In genomic region chr1:3618904-3619671, GRCh38 we compare ENCODE assay signal across 8 cellular contexts. TPM values are rescaled to one million over a fixed set of nuclear protein-coding genes. Genes with fewer than 3 reads are reported as not detected.
DNase-seq lines count a peak whose midpoint lies in the region; ATAC-seq and TF ChIP-seq lines count a peak whose summit lies in the region.

No MANE protein-coding gene starts in this region.

- ATAC-seq in right lobe of liver: peak; percentile 83 to 93 (median 90)
- no peak for ATAC-seq in HG03135 (IDR thresholded peaks at IDR 0.05; ENCODE audit: unreplicated experiment)

- no peak overlapping the region for H2BK120ac ChIP-seq in H9 (ENCODE audit: low read depth, low read length, poor library complexity, severe bottlenecking)

- H3K9me3 Mint-ChIP-seq in H9: no peaks in the 10 kb centered on the region; a peak in 1 of 5 replicates
- no peaks in the 10 kb centered on the region for H3K9me3 Mint-ChIP-seq in activated CD4-positive, alpha-beta T cell treated with anti-CD3 and anti-CD28 coated beads, Interleukin-2, amount 10 ng/mL, durations not matched to agents 7 days and 5 days

- no peak overlapping the region for H4K8ac ChIP-seq in H9 (replicated peaks; ENCODE audit: insufficient read length, low read depth, low read length)

- no peak overlapping the region for H3K14ac ChIP-seq in H9 (ENCODE audit: insufficient read depth, low read length)

- H2BK12ac ChIP-seq in H9 (ENCODE audit: insufficient read length, low read depth, low read length): no peak overlapping the region

- TF ChIP-seq POLR2A in right lobe of liver (IDR thresholded peaks at IDR 0.05): no peak

- H3K4me1 ChIP-seq in H9 (ENCODE audit: insufficient read depth, low read length) (no peaks in the 10 kb centered on the region; the same call in 1 of the 2 replicates), right lobe of liver (peaks cover 0 to 16% (median 0%) of the 10 kb centered on the region in 4 donors)

- no peak overlapping the region for H2BK20ac ChIP-seq in H9 (ENCODE audit: low read depth, low read length, poor library complexity, severe bottlenecking)

- no peak overlapping the region for H2BK5ac ChIP-seq in H9 (ENCODE audit: insufficient read length, low read length)

- no peak overlapping the region for H3T11ph ChIP-seq in H9 (ENCODE audit: low read length)

- no peak overlapping the region for H3K9ac ChIP-seq in H9 (ENCODE audit: extremely low read depth, insufficient read length, low read length)

- H3K4me3 ChIP-seq in coronary artery (no peak overlapping the region), right lobe of liver (no peak overlapping the region)

- no peak overlapping the region for H3K27ac ChIP-seq in H9 (ENCODE audit: insufficient read length, low read depth, low read length)
- H3K27ac ChIP-seq in coronary artery: no peak overlapping the region
- H3K27ac ChIP-seq in right lobe of liver: no peak overlapping the region

- H3K27me3 ChIP-seq in H9 (ENCODE audit: insufficient read depth, low read length): no peaks in the 10 kb centered on the region
- no peaks in the 10 kb centered on the region for H3K27me3 ChIP-seq in right lobe of liver

- no peak overlapping the region for H2AK5ac ChIP-seq in H9 (ENCODE audit: insufficient read length, low read length)

- no peak overlapping the region for H3K4me2 ChIP-seq in H9 (ENCODE audit: insufficient read depth, insufficient read length, low read length)

- TF ChIP-seq CTCF in H9 (conservative IDR thresholded peaks at IDR 0.05) (peak; percentile 86), coronary artery (IDR thresholded peaks at IDR 0.05) (peak; percentile 82), right lobe of liver (IDR thresholded peaks at IDR 0.05) (peak; percentile 71 to 92 (median 87))

- H3K36me3 ChIP-seq in right lobe of liver: no peaks in the 10 kb centered on the region

- H3K4me1 Mint-ChIP-seq in H9: peaks cover 20 to 26% of the 10 kb centered on the region in 2 experiments
- H3K4me1 Mint-ChIP-seq in activated CD4-positive, alpha-beta T cell treated with anti-CD3 and anti-CD28 coated beads, Interleukin-2, amount 10 ng/mL, durations not matched to agents 7 days and 5 days: peaks cover 29% of the 10 kb centered on the region

- CTCF ChIA-PET in activated CD4-positive, alpha-beta T cell treated with anti-CD3 and anti-CD28 coated beads, Interleukin-2, amount 10 ng/mL, durations not matched to agents 7 days and 5 days (lab: Charles Lee): interaction anchor here (0.6 to 1.7 kb wide), 13 partner anchors 9 to 1430 kb away, joined by 3 to 6 read pairs (median 4); no protein-coding TSS in a partner anchor

- no peak overlapping the region for H2BK15ac ChIP-seq in H9 (ENCODE audit: low read depth, low read length)

- no peaks in the 10 kb centered on the region for H3K79me2 ChIP-seq in H9 (ENCODE audit: insufficient read depth, low read length)

- no peaks in the 10 kb centered on the region for H4K20me1 ChIP-seq in H9 (ENCODE audit: control insufficient read depth, insufficient read depth, insufficient read length)

- H3K36me3 Mint-ChIP-seq in H9 (ENCODE audit: insufficient read depth in 1 of 3, low read depth in 3 of 3): no peaks in the 10 kb centered on the region
- H3K36me3 Mint-ChIP-seq in activated CD4-positive, alpha-beta T cell treated with anti-CD3 and anti-CD28 coated beads, Interleukin-2, amount 10 ng/mL, durations not matched to agents 7 days and 5 days (ENCODE audit: low read depth): no peaks in the 10 kb centered on the region

- no peak overlapping the region for H4K91ac ChIP-seq in H9 (ENCODE audit: insufficient read length, low read depth, low read length)

- H3K27me3 Mint-ChIP-seq in H9 (ENCODE audit: low read depth): peaks cover 22% of the 10 kb centered on the region
- H3K27me3 Mint-ChIP-seq in activated CD4-positive, alpha-beta T cell treated with anti-CD3 and anti-CD28 coated beads, Interleukin-2, amount 10 ng/mL, durations not matched to agents 7 days and 5 days: no peaks in the 10 kb centered on the region

- no peak overlapping the region for H3K23ac ChIP-seq in H9 (ENCODE audit: insufficient read length, low read depth, low read length)

- intact Hi-C loops in right lobe of liver (cut with DNase I): loop anchor here (5.0 kb wide), 2 partner anchors 122 to 127 kb away; no protein-coding TSS in a partner anchor

- DNase-seq in C1 segment of cervical spinal cord (lab: John Stamatoyannopoulos, UW) (peak in 12 of 14 donors; percentile 16 to 62 (median 32)), H9 (peak; percentile 79), NCI-H460 (ENCODE audit: extremely low read depth, low read depth) (peak; percentile 58), coronary artery (ENCODE audit: low spot score) (no peak), right lobe of liver (peak in 2 of 3 donors; percentile 59 to 72)
- DNase-seq in activated CD4-positive, alpha-beta T cell treated with anti-CD3 and anti-CD28 coated beads, Interleukin-2, amount 10 ng/mL, durations not matched to agents 7 days and 5 days: peak; percentile 84
- peak; percentile 51 to 67 (median 59) for DNase-seq in stimulated activated CD4-positive, alpha-beta T cell treated with anti-CD3 and anti-CD28 coated beads, TNF-alpha, amount 100 ng/mL, for 24 hours (ENCODE audit: low read depth in 3 of 3)

- peaks cover 6% of the 10 kb centered on the region for H3K23me2 ChIP-seq in H9 (ENCODE audit: insufficient read length, low read depth, low read length, poor library complexity, severe bottlenecking)

- H2AFZ ChIP-seq in H9 (ENCODE audit: low read length): no peak overlapping the region

- H3K27ac Mint-ChIP-seq in H9: peak overlapping the region in 1 of 3 experiments; percentile 76; a peak in 2 of 7 replicates
- no peak overlapping the region for H3K27ac Mint-ChIP-seq in activated CD4-positive, alpha-beta T cell treated with anti-CD3 and anti-CD28 coated beads, Interleukin-2, amount 10 ng/mL, durations not matched to agents 7 days and 5 days

- no peak overlapping the region for H3K18ac ChIP-seq in H9 (ENCODE audit: insufficient read length, low read depth, low read length)

- H3K4me3 Mint-ChIP-seq in H9: 0 out of 5 replicates have a peak overlapping the region, but pooled peaks of 1 of the 2 experiments have one; percentile 38
- H3K4me3 Mint-ChIP-seq in activated CD4-positive, alpha-beta T cell treated with anti-CD3 and anti-CD28 coated beads, Interleukin-2, amount 10 ng/mL, durations not matched to agents 7 days and 5 days: no peak overlapping the region

- H3K56ac ChIP-seq in H9 (ENCODE audit: insufficient read length, low read depth, low read length): no peak overlapping the region

- H3K79me1 ChIP-seq in H9 (ENCODE audit: insufficient read depth, low read depth, low read length, poor library complexity, severe bottlenecking): no peaks in the 10 kb centered on the region

- no peaks in the 10 kb centered on the region for H3K9me3 ChIP-seq in H9 (ENCODE audit: control insufficient read depth, low read depth, low read length)
- no peaks in the 10 kb centered on the region for H3K9me3 ChIP-seq in right lobe of liver

- POLR2A ChIA-PET in activated CD4-positive, alpha-beta T cell treated with anti-CD3 and anti-CD28 coated beads, Interleukin-2, amount 10 ng/mL, durations not matched to agents 7 days and 5 days (lab: Charles Lee): no interaction called here

- no peak overlapping the region for H3K4ac ChIP-seq in H9 (ENCODE audit: low read depth, low read length)

- no CpG with 5 or more reads among the region's 21 CpGs for WGBS in H9 (ENCODE audit: extremely low coverage, insufficient read length, low lambda C conversion rate)
- 22% methylated on average over 19 of the region's 21 CpGs for WGBS in right lobe of liver (ENCODE audit: insufficient coverage, low coverage, low lambda C conversion rate, missing lambda C conversion rate)

- H4K5ac ChIP-seq in H9 (ENCODE audit: insufficient read length, low read depth, low read length): no peak overlapping the region

RNA-seq across cellular contexts. Expression of gene TPRG1L, which starts 5.7 kb away (rescaled TPM):
- 24.0 and 24.7 TPM in 2 replicates for total RNA-seq in H9 (2021)
- total RNA-seq in NCI-H460 (2014; rRNA removed; shearing (Covaris generic)): 5.5 and 7.0 TPM in 2 replicates
- 3.5 and 3.9 TPM in 2 replicates for polyA plus RNA-seq in NCI-H460 (2014; cell fraction: nucleus; rRNA removed)
- 10 to 100 TPM; 13.6 to 14.7 TPM for total RNA-seq in activated CD4-positive, alpha-beta T cell treated with anti-CD3 and anti-CD28 coated beads, Interleukin-2, amount 10 ng/mL, durations not matched to agents 7 days and 5 days
- 10 to 100 TPM; 42.5 to 54.6 (median 53.4) TPM for total RNA-seq in right lobe of liver

RNA-seq across cellular contexts. Expression of gene MEGF6, which starts 7.8 kb away (rescaled TPM):
- total RNA-seq in H9 (2021): 19.9 and 21.3 TPM in 2 replicates
- 5.7 and 6.2 TPM in 2 replicates for total RNA-seq in NCI-H460 (2014; rRNA removed; shearing (Covaris generic))
- 25.1 and 25.6 TPM in 2 replicates for polyA plus RNA-seq in NCI-H460 (2014; cell fraction: nucleus; rRNA removed)
- 10 to 100 TPM; 20.7 to 26.6 TPM for total RNA-seq in activated CD4-positive, alpha-beta T cell treated with anti-CD3 and anti-CD28 coated beads, Interleukin-2, amount 10 ng/mL, durations not matched to agents 7 days and 5 days
- total RNA-seq in right lobe of liver: 1 to 10 TPM; 2.2 to 9.6 (median 4.4) TPM

RNA-seq across cellular contexts. Expression of gene WRAP73, which starts 30.8 kb away (rescaled TPM):
- total RNA-seq in H9 (2021): 28.4 and 33.8 TPM in 2 replicates
- total RNA-seq in NCI-H460 (2014; rRNA removed; shearing (Covaris generic)): 10.9 and 18.2 TPM in 2 replicates
- polyA plus RNA-seq in NCI-H460 (2014; cell fraction: nucleus; rRNA removed): 38.5 and 46.1 TPM in 2 replicates
- 10 to 100 TPM; 32.6 to 34.8 TPM for total RNA-seq in activated CD4-positive, alpha-beta T cell treated with anti-CD3 and anti-CD28 coated beads, Interleukin-2, amount 10 ng/mL, durations not matched to agents 7 days and 5 days
- total RNA-seq in right lobe of liver: 1 to 10 TPM; 5.6 to 9.1 (median 7.1) TPM

RNA-seq across cellular contexts. Expression of gene TP73, which starts 33.2 kb away (rescaled TPM):
- total RNA-seq in H9 (2021) (4.7 and 4.9 TPM in 2 replicates), right lobe of liver (1 to 10 TPM in 2 of 6 experiments, under 1 TPM in 4; 0.05 to 2.3 (median 0.32) TPM)
- 0.07 and 0.17 TPM in 2 replicates for total RNA-seq in NCI-H460 (2014; rRNA removed; shearing (Covaris generic))
- polyA plus RNA-seq in NCI-H460 (2014; cell fraction: nucleus; rRNA removed): 0.07 and 0.08 TPM in 2 replicates
- 1 to 10 TPM; 2.0 to 2.5 TPM for total RNA-seq in activated CD4-positive, alpha-beta T cell treated with anti-CD3 and anti-CD28 coated beads, Interleukin-2, amount 10 ng/mL, durations not matched to agents 7 days and 5 days
